Comparison of ENCODE assay signal across 8 cellular contexts in the genomic region with DNA sequence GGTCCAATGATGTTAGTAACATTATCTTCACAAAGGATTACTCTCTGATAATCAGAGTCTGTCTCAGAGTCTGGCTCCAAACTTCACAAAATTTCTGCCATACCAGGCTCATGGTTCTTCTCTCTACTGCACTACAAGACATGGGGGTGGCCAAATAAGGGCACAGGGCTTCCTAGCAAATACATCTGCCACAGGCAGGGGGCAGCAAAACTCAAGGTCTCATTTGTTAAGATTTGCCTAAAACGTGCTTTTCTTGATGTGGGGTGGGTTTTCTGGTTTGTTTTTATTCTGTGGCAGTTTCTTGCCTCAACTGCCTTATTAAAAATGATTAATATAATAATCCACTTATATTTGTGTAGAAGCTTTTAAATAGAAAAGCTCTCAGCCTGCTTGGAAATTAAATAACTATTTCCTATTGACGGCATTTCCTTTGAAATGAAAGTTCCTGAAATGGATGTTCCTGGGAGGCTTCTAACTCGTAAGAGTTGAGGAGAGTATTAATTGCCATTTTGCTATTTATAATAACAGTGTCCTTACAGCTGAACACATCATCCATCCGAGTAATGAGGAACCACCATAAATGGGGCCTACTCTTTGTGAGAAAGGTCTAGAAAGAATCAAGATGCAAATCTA. TPM values are rescaled to one million over a fixed set of nuclear protein-coding genes. Genes with fewer than 3 reads are reported as not detected.
DNase-seq lines count a peak whose midpoint lies in the region; ATAC-seq and TF ChIP-seq lines count a peak whose summit lies in the region.

No MANE protein-coding gene starts in this region.

- POLR2A ChIA-PET in activated CD8-positive, alpha-beta T cell treated with anti-CD3 and anti-CD28 coated beads for 36 hours (lab: Charles Lee): interaction anchor here (1.0 kb wide), 1 partner anchor 63 kb away, joined by 3 read pairs; no protein-coding TSS in a partner anchor

- H3K4me3 ChIP-seq in epithelial cell of proximal tubule (ENCODE audit: low read depth, low read length): no peak overlapping the region

- intact Hi-C loops in activated CD8-positive, alpha-beta T cell treated with anti-CD3 and anti-CD28 coated beads for 36 hours (cut with micrococcal nuclease): loop anchor here (2.0 to 10.0 kb wide), 3 partner anchors 61 to 298 kb away; no protein-coding TSS in a partner anchor

- TF ChIP-seq CTCF in activated CD8-positive, alpha-beta T cell treated with anti-CD3 and anti-CD28 coated beads for 36 hours (IDR thresholded peaks at IDR 0.05): peak; percentile 79
- TF ChIP-seq CTCF in epithelial cell of proximal tubule (conservative IDR thresholded peaks at IDR 0.05; ENCODE audit: low read depth, low read length): peak; percentile 91
- peak; percentile 38 to 63 (median 62) for TF ChIP-seq CTCF in nephron (IDR thresholded peaks at IDR 0.05; ENCODE audit: unreplicated experiment in 3 of 3)
- peak; percentile 79 for TF ChIP-seq CTCF in type B pancreatic cell (conservative IDR thresholded peaks at IDR 0.05)

- CTCF ChIA-PET in activated CD8-positive, alpha-beta T cell treated with anti-CD3 and anti-CD28 coated beads for 36 hours (lab: Charles Lee): interaction anchor here (0.5 to 4.1 kb wide), 59 partner anchors 9 to 498 kb away, joined by 3 to 89 read pairs (median 4); partner anchors contain the start of genes RPL39L, RTP2 and SST

- DNase-seq in NCI-H446 (lab: John Stamatoyannopoulos, UW) (peak; percentile 26 to 61), NCI-H446 treated with DMSO at 0.1 percent for 48 hours (lab: John Stamatoyannopoulos, UW) (no peak), NCI-H526 treated with DMSO at 0.1 percent for 48 hours (lab: John Stamatoyannopoulos, UW) (peak; percentile 37), epithelial cell of proximal tubule (ENCODE audit: low read depth) (no peak), type B pancreatic cell (ENCODE audit: extremely low spot score, unreplicated experiment) (no peak)
- peak; percentile 77 for DNase-seq in activated CD8-positive, alpha-beta T cell treated with anti-CD3 and anti-CD28 coated beads for 36 hours

- peak; percentile 78 for ATAC-seq in HG03175 (IDR thresholded peaks at IDR 0.05; ENCODE audit: unreplicated experiment)
- ATAC-seq in activated CD8-positive, alpha-beta T cell treated with anti-CD3 and anti-CD28 coated beads for 36 hours: peak; percentile 70

- no peak overlapping the region for H3K27ac Mint-ChIP-seq in activated CD8-positive, alpha-beta T cell treated with anti-CD3 and anti-CD28 coated beads for 36 hours
- H3K27ac Mint-ChIP-seq in nephron (no peak overlapping the region), type B pancreatic cell (no peak overlapping the region)

- H3K4me1 Mint-ChIP-seq in activated CD8-positive, alpha-beta T cell treated with anti-CD3 and anti-CD28 coated beads for 36 hours (ENCODE audit: low read depth): peaks cover 4% of the 10 kb centered on the region
- H3K4me1 Mint-ChIP-seq in nephron (peaks cover 11% of the 10 kb centered on the region), type B pancreatic cell (ENCODE audit: unreplicated experiment) (peaks cover 18% of the 10 kb centered on the region)

- peaks cover 12% of the 10 kb centered on the region for H3K27me3 Mint-ChIP-seq in activated CD8-positive, alpha-beta T cell treated with anti-CD3 and anti-CD28 coated beads for 36 hours
- H3K27me3 Mint-ChIP-seq in nephron (ENCODE audit: low read depth): peaks cover 4% of the 10 kb centered on the region
- H3K27me3 Mint-ChIP-seq in type B pancreatic cell: peaks cover 10% of the 10 kb centered on the region

- no peaks in the 10 kb centered on the region for H3K36me3 Mint-ChIP-seq in activated CD8-positive, alpha-beta T cell treated with anti-CD3 and anti-CD28 coated beads for 36 hours (ENCODE audit: low read depth)
- H3K36me3 Mint-ChIP-seq in nephron (ENCODE audit: low read depth) (no peaks in the 10 kb centered on the region), type B pancreatic cell (no peaks in the 10 kb centered on the region)

- no peak overlapping the region for H3K4me3 Mint-ChIP-seq in activated CD8-positive, alpha-beta T cell treated with anti-CD3 and anti-CD28 coated beads for 36 hours
- H3K4me3 Mint-ChIP-seq in nephron (no peak overlapping the region), type B pancreatic cell (no peak overlapping the region)

- no peaks in the 10 kb centered on the region for H3K9me3 Mint-ChIP-seq in activated CD8-positive, alpha-beta T cell treated with anti-CD3 and anti-CD28 coated beads for 36 hours
- H3K9me3 Mint-ChIP-seq in nephron: no peaks in the 10 kb centered on the region
- no peaks in the 10 kb centered on the region for H3K9me3 Mint-ChIP-seq in type B pancreatic cell

RNA-seq across cellular contexts. Expression of gene SST, which starts 53.8 kb away (rescaled TPM):
- not detected for total RNA-seq in activated CD8-positive, alpha-beta T cell treated with anti-CD3 and anti-CD28 coated beads for 36 hours
- total RNA-seq in epithelial cell of proximal tubule (0.98 TPM in 1 of 2 replicates, not detected in the other), type B pancreatic cell (ENCODE audit: low replicate concordance) (553 and 667 TPM in 2 replicates)

Comparison
In these comparisons a context has a peak if more than half of its experiments do, and no peak if none do; other contexts are left out.
1. DNase-seq: peak in NCI-H446 (2 of 2), NCI-H526 treated with DMSO at 0.1 percent for 48 hours (single experiment) and activated CD8-positive, alpha-beta T cell treated with anti-CD3 and anti-CD28 coated beads for 36 hours (single experiment); none in NCI-H446 treated with DMSO at 0.1 percent for 48 hours (single experiment), epithelial cell of proximal tubule (single experiment) and type B pancreatic cell (single experiment).
2. RNA of gene SST, which starts 53.8 kb away (total RNA-seq): 553 to 667 TPM in type B pancreatic cell; 0.98 TPM in epithelial cell of proximal tubule and not detected in activated CD8-positive, alpha-beta T cell treated with anti-CD3 and anti-CD28 coated beads for 36 hours; every median in the first group is over 100 times any median in the second.
3. Peak in every context shown above with its lines, with median percentiles within 50 percentile points of each other: CTCF ChIP-seq.